ENCODE assay signal across 12 cellular contexts in the genomic region with DNA sequence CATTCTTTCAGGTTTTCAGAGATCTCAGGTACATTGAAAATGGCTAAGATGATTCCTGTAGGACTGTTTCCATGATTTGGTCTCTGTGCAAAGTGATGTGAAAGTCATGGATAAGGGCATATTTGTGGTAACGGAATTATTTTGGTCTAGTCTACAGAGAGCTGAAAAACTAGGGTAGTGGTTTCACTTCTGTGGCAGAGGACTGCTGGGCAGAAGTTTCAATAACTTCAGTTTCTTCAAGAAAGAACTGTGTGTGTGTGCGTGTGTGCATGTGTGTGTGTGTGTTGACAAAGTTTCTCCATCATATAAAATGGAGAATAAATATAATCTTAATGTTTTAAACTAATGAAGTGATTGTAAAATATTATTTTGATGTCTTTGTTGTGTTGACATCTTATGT. TPM values are rescaled to one million over a fixed set of nuclear protein-coding genes. Genes with fewer than 3 reads are reported as not detected.
DNase-seq lines count a peak whose midpoint lies in the region; ATAC-seq and TF ChIP-seq lines count a peak whose summit lies in the region.
"Had no signal": no experiment of that assay in that cellular context is flagged by ENCODE, and none has a peak within 500 bp of the region (broad histone marks: within the 10 kb centered on the region; RNA-seq: fewer than 3 reads in every experiment).

No MANE protein-coding gene starts in this region.

- H3K27me3 Mint-ChIP-seq in HFFc6 (ENCODE audit: insufficient read depth): peaks cover 4% of the 10 kb centered on the region; the same call in 1 of the 2 replicates
- no peaks in the 10 kb centered on the region for H3K27me3 Mint-ChIP-seq in activated CD4-positive, alpha-beta memory T cell treated with anti-CD3 and anti-CD28 coated beads, Interleukin-2, amount 10 ng/mL, durations not matched to agents 7 days and 5 days

- no peak for ATAC-seq in GM18909 (IDR thresholded peaks at IDR 0.05; ENCODE audit: poor library complexity, unreplicated experiment)
- ATAC-seq: gastrocnemius medialis had no signal

- peaks cover 59% of the 10 kb centered on the region for H3K4me1 Mint-ChIP-seq in HFFc6 (ENCODE audit: low read depth)
- peaks cover 52% of the 10 kb centered on the region for H3K4me1 Mint-ChIP-seq in activated CD4-positive, alpha-beta memory T cell treated with anti-CD3 and anti-CD28 coated beads, Interleukin-2, amount 10 ng/mL, durations not matched to agents 7 days and 5 days

- H3K27ac Mint-ChIP-seq in HFFc6: peak overlapping the region; percentile 61; the same call in 1 of the 2 replicates
- peak overlapping the region; percentile 47 for H3K27ac Mint-ChIP-seq in activated CD4-positive, alpha-beta memory T cell treated with anti-CD3 and anti-CD28 coated beads, Interleukin-2, amount 10 ng/mL, durations not matched to agents 7 days and 5 days

- H3K4me3 Mint-ChIP-seq in HFFc6: no peak overlapping the region
- H3K4me3 Mint-ChIP-seq in activated CD4-positive, alpha-beta memory T cell treated with anti-CD3 and anti-CD28 coated beads, Interleukin-2, amount 10 ng/mL, durations not matched to agents 7 days and 5 days: peak overlapping the region; percentile 11

- H3K36me3 Mint-ChIP-seq in HFFc6 (ENCODE audit: low read depth): peaks cover 20% of the 10 kb centered on the region
- peaks cover 75% of the 10 kb centered on the region for H3K36me3 Mint-ChIP-seq in activated CD4-positive, alpha-beta memory T cell treated with anti-CD3 and anti-CD28 coated beads, Interleukin-2, amount 10 ng/mL, durations not matched to agents 7 days and 5 days (ENCODE audit: low read depth)

- CTCF ChIA-PET in activated CD4-positive, alpha-beta memory T cell treated with anti-CD3 and anti-CD28 coated beads, Interleukin-2, amount 10 ng/mL, durations not matched to agents 7 days and 5 days (lab: Charles Lee): no interaction called here

- DNase-seq in CD1c-positive myeloid dendritic cell (ENCODE audit: extremely low spot score) (peak; percentile 38), HFFc6 (no peak), iris pigment epithelial cell (ENCODE audit: low read depth) (peak; percentile 41), GF-D8 (lab: John Stamatoyannopoulos, UW) (no peak), AG08395 (ENCODE audit: low spot score) (no peak), AG20443 (ENCODE audit: low spot score) (no peak)
- no peak for DNase-seq in activated CD4-positive, alpha-beta memory T cell treated with anti-CD3 and anti-CD28 coated beads, Interleukin-2, amount 10 ng/mL, durations not matched to agents 7 days and 5 days
- DNase-seq: COR-L47; effector CD4-positive, alpha-beta T cell; gastrocnemius medialis; NCI-H2171 had no signal

- POLR2A ChIA-PET in activated CD4-positive, alpha-beta memory T cell treated with anti-CD3 and anti-CD28 coated beads, Interleukin-2, amount 10 ng/mL, durations not matched to agents 7 days and 5 days (lab: Charles Lee): interaction anchor here (0.6 to 1.1 kb wide), 2 partner anchors 9 to 17 kb away, joined by 3 read pairs; no protein-coding TSS in a partner anchor

- no peaks in the 10 kb centered on the region for H3K9me3 Mint-ChIP-seq in HFFc6
- H3K9me3 Mint-ChIP-seq in activated CD4-positive, alpha-beta memory T cell treated with anti-CD3 and anti-CD28 coated beads, Interleukin-2, amount 10 ng/mL, durations not matched to agents 7 days and 5 days: no peaks in the 10 kb centered on the region

- TF ChIP-seq CTCF in HFFc6 (IDR thresholded peaks at IDR 0.05): no peak

RNA-seq across cellular contexts. Expression of a gene that starts 4.3 kb away (rescaled TPM):
- 10 to 100 TPM; 29.5 to 38.6 (median 30.8) TPM for total RNA-seq in HFFc6 (2021; fragmentation: NEBNext Ultra II Directional; extraction: Animal tissue kit (Norgen Biotek cat#: 25700))
- total RNA-seq in activated CD4-positive, alpha-beta memory T cell treated with anti-CD3 and anti-CD28 coated beads, Interleukin-2, amount 10 ng/mL, durations not matched to agents 7 days and 5 days: 10 to 100 TPM; 86.2 to 94.5 TPM

RNA-seq across cellular contexts. Expression of a gene that starts 12.4 kb away (rescaled TPM):
- total RNA-seq in HFFc6 (2021; fragmentation: NEBNext Ultra II Directional; extraction: Animal tissue kit (Norgen Biotek cat#: 25700)): 1 to 10 TPM; 3.1 to 4.7 (median 3.6) TPM
- not detected for total RNA-seq in activated CD4-positive, alpha-beta memory T cell treated with anti-CD3 and anti-CD28 coated beads, Interleukin-2, amount 10 ng/mL, durations not matched to agents 7 days and 5 days

Comparison
In these comparisons a context has a peak if more than half of its experiments do, and no peak if none do; other contexts are left out.
1. DNase-seq: peak in CD1c-positive myeloid dendritic cell (single experiment) and iris pigment epithelial cell (single experiment); none in HFFc6 (single experiment), activated CD4-positive, alpha-beta memory T cell treated with anti-CD3 and anti-CD28 coated beads, Interleukin-2, amount 10 ng/mL, durations not matched to agents 7 days and 5 days (single experiment), GF-D8 (single experiment), AG08395 (single experiment) and AG20443 (single experiment).